10 cellular contexts compared by ENCODE assay signal in the genomic region with DNA sequence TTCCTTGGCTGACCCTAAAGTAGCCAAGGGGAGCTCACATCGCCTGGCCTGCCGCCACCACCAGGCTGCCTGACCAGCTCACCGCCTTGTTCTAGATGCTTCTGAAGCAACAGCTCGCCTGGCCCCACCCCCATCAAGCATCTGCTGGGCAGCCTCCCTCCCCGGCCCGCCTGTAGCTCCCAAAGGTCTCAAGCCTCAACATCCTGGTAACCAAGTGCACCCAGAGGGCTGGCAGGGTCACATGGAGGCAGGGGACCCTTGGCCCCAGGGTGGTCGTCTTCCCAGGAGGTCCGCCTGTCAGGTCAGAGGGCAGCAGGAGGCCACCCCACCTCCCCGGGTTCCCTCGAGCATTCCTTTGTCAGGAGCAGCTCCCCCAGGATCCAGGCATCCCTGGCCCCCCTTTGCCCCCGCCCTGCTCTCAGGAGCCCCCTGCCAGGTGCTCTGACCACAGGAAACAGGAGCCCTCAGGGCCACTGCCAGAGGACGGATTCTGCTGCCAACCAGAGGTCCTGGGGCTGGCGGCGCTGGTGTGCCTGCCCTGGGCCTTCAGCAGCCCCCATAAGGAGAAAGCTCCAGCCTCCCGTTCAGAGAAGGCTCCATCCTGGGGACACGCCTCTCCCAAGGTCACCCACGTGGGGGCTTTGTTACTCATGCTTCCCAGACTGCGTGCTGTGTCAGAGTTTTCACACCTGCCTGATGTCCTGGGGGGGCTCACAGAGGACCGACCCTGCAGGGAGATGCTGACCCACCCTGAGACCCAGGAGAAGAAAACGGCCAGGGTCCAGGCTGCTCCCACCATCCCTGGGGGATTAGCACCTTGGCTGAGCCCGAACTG. TPM values are rescaled to one million over a fixed set of nuclear protein-coding genes. Genes with fewer than 3 reads are reported as not detected.
DNase-seq lines count a peak whose midpoint lies in the region; ATAC-seq and TF ChIP-seq lines count a peak whose summit lies in the region.
"Had no signal": no experiment of that assay in that cellular context is flagged by ENCODE, and none has a peak within 500 bp of the region (broad histone marks: within the 10 kb centered on the region; RNA-seq: fewer than 3 reads in every experiment).

No MANE protein-coding gene starts in this region.

- H3K23me2 ChIP-seq in H9 (ENCODE audit: insufficient read length, low read depth, low read length, poor library complexity, severe bottlenecking), result no peaks in the 10 kb centered on the region

- H3K36me3 ChIP-seq in mesenchymal stem cell (ENCODE audit: control insufficient read depth in 1 of 2, insufficient read depth in 2 of 2, low read depth in 1 of 2, low read length in 2 of 2), result peaks cover 0 to 11% of the 10 kb centered on the region in 2 experiments
- no peaks in the 10 kb centered on the region for H3K36me3 ChIP-seq in SJCRH30

- DNase-seq in 8988T, result peak; percentile 35
- no peak for DNase-seq in H9
- DNase-seq in central memory CD8-positive, alpha-beta T cell (ENCODE audit: low spot score in 2 of 2), result no peak
- peak; percentile 7 for DNase-seq in mesenchymal stem cell
- no peak for DNase-seq in OCI-M2 (lab: John Stamatoyannopoulos, UW; ENCODE audit: unreplicated experiment)
- no peak for DNase-seq in SJCRH30
- DNase-seq in kidney glomerular epithelial cell (lab: John Stamatoyannopoulos, UW), result no peak

- H3K27ac ChIP-seq in H9 (ENCODE audit: insufficient read length, low read depth, low read length) (no peak overlapping the region), mesenchymal stem cell (ENCODE audit: low read length, poor library complexity, severe bottlenecking) (no peak overlapping the region), SJCRH30 (no peak overlapping the region)

- H3K27me3 Mint-ChIP-seq in H9 (ENCODE audit: low read depth), result peaks cover 6% of the 10 kb centered on the region
- peaks cover 21% of the 10 kb centered on the region for H3K27me3 Mint-ChIP-seq in central memory CD8-positive, alpha-beta T cell

- peaks cover 0 to 16% (median 14%) of the 10 kb centered on the region in 3 experiments; a peak in 4 of 7 replicates for H3K36me3 Mint-ChIP-seq in H9 (ENCODE audit: insufficient read depth in 1 of 3, low read depth in 3 of 3)
- no peaks in the 10 kb centered on the region for H3K36me3 Mint-ChIP-seq in central memory CD8-positive, alpha-beta T cell (ENCODE audit: insufficient read depth)

- no peak overlapping the region for H2BK5ac ChIP-seq in H9 (ENCODE audit: insufficient read length, low read length)
- no peak overlapping the region for H2BK5ac ChIP-seq in mesenchymal stem cell (ENCODE audit: low read depth, low read length, poor library complexity, severe bottlenecking)

- H2BK120ac ChIP-seq in H9 (ENCODE audit: low read depth, low read length, poor library complexity, severe bottlenecking) (no peak overlapping the region), mesenchymal stem cell (ENCODE audit: low read depth, low read length) (no peak overlapping the region)

- no peak overlapping the region for H4K8ac ChIP-seq in H9 (replicated peaks; ENCODE audit: insufficient read length, low read depth, low read length)
- H4K8ac ChIP-seq in mesenchymal stem cell (ENCODE audit: low read length), result no peak overlapping the region

- H3K27me3 ChIP-seq in H9 (ENCODE audit: insufficient read depth, low read length) (no peaks in the 10 kb centered on the region), mesenchymal stem cell (ENCODE audit: control insufficient read depth in 1 of 2, insufficient read depth in 1 of 2, low read length in 2 of 2) (peaks cover 0 to 48% of the 10 kb centered on the region in 2 experiments), SJCRH30 (no peaks in the 10 kb centered on the region)

- H3K4me3 Mint-ChIP-seq in H9, result peak overlapping the region in 1 of 2 experiments; percentile 44; a peak in 1 of 5 replicates
- no peak overlapping the region for H3K4me3 Mint-ChIP-seq in central memory CD8-positive, alpha-beta T cell
- H3K4me3 Mint-ChIP-seq: WTC11 had no signal

- H3K9me3 Mint-ChIP-seq in H9, result no peaks in the 10 kb centered on the region
- no peaks in the 10 kb centered on the region for H3K9me3 Mint-ChIP-seq in central memory CD8-positive, alpha-beta T cell
- H3K9me3 Mint-ChIP-seq: WTC11 had no signal

- H4K91ac ChIP-seq in H9 (ENCODE audit: insufficient read length, low read depth, low read length) (no peak overlapping the region), mesenchymal stem cell (ENCODE audit: low read length) (no peak overlapping the region)

- H3K4ac ChIP-seq in H9 (ENCODE audit: low read depth, low read length), result no peak overlapping the region
- H3K4ac ChIP-seq in mesenchymal stem cell (ENCODE audit: low read depth in 1 of 2, low read length in 2 of 2), result no peak overlapping the region

- WGBS in H9 (ENCODE audit: extremely low coverage, insufficient read length, low lambda C conversion rate), result no CpG with 5 or more reads among the region's 21 CpGs
- WGBS in mesenchymal stem cell, result 64% methylated on average over 21 of the region's 21 CpGs

- no peak overlapping the region for H3T11ph ChIP-seq in H9 (ENCODE audit: low read length)

- no peak for TF ChIP-seq CTCF in H9 (conservative IDR thresholded peaks at IDR 0.05)

- H3K4me1 ChIP-seq in H9 (ENCODE audit: insufficient read depth, low read length) (0 out of 2 replicates have a peak, but pooled peaks cover 3% of the 10 kb centered on the region), mesenchymal stem cell (ENCODE audit: control insufficient read depth, insufficient read depth, low read depth, low read length) (peaks cover 11% of the 10 kb centered on the region), SJCRH30 (peaks cover 29% of the 10 kb centered on the region)

- H3K79me1 ChIP-seq in H9 (ENCODE audit: insufficient read depth, low read depth, low read length, poor library complexity, severe bottlenecking) (no peaks in the 10 kb centered on the region), mesenchymal stem cell (replicated peaks; ENCODE audit: low read length, poor library complexity, severe bottlenecking) (no peaks in the 10 kb centered on the region)

- H2AFZ ChIP-seq in H9 (ENCODE audit: low read length), result no peak overlapping the region
- H2AFZ ChIP-seq in mesenchymal stem cell (ENCODE audit: low read depth, low read length), result no peak overlapping the region

- no peak overlapping the region; a peak in 1 of 7 replicates for H3K27ac Mint-ChIP-seq in H9
- peak overlapping the region; percentile 38 for H3K27ac Mint-ChIP-seq in central memory CD8-positive, alpha-beta T cell (ENCODE audit: low read depth)
- H3K27ac Mint-ChIP-seq: WTC11 had no signal

- no peak overlapping the region for H3K18ac ChIP-seq in H9 (ENCODE audit: insufficient read length, low read depth, low read length)
- H3K18ac ChIP-seq in mesenchymal stem cell (ENCODE audit: low read depth in 1 of 2, low read length in 2 of 2), result no peak overlapping the region

- H3K9ac ChIP-seq in H9 (ENCODE audit: extremely low read depth, insufficient read length, low read length) (no peak overlapping the region), mesenchymal stem cell (ENCODE audit: low read length) (peak overlapping the region; percentile 41)

- H2BK20ac ChIP-seq in H9 (ENCODE audit: low read depth, low read length, poor library complexity, severe bottlenecking), result no peak overlapping the region

- H2AK5ac ChIP-seq in H9 (ENCODE audit: insufficient read length, low read length) (no peak overlapping the region), mesenchymal stem cell (ENCODE audit: low read length, severe bottlenecking) (no peak overlapping the region)

- no peaks in the 10 kb centered on the region for H4K20me1 ChIP-seq in H9 (ENCODE audit: control insufficient read depth, insufficient read depth, insufficient read length)

- H3K4me1 Mint-ChIP-seq in H9, result peaks cover 9 to 13% of the 10 kb centered on the region in 2 experiments
- peaks cover 7% of the 10 kb centered on the region for H3K4me1 Mint-ChIP-seq in central memory CD8-positive, alpha-beta T cell

- H3K14ac ChIP-seq in H9 (ENCODE audit: insufficient read depth, low read length), result no peak overlapping the region; the same call in 1 of the 2 replicates
- H3K14ac ChIP-seq in mesenchymal stem cell (ENCODE audit: low read length in 2 of 2), result no peak overlapping the region

- H3K4me2 ChIP-seq in H9 (ENCODE audit: insufficient read depth, insufficient read length, low read length) (peak overlapping the region; percentile 4), mesenchymal stem cell (ENCODE audit: low read length, poor library complexity, severe bottlenecking) (no peak overlapping the region)

- H3K4me3 ChIP-seq in mesenchymal stem cell (ENCODE audit: insufficient read depth in 1 of 2, low read depth in 1 of 2, low read length in 2 of 2), result peak overlapping the region in 1 of 2 experiments; percentile 50
- no peak overlapping the region for H3K4me3 ChIP-seq in SJCRH30

- H3K56ac ChIP-seq in H9 (ENCODE audit: insufficient read length, low read depth, low read length), result no peak overlapping the region

- H3K79me2 ChIP-seq in H9 (ENCODE audit: insufficient read depth, low read length), result no peaks in the 10 kb centered on the region

- ATAC-seq in central memory CD8-positive, alpha-beta T cell (replicated peaks; ENCODE audit: extremely low read depth, poor library complexity, severe bottlenecking), result no peak
- ATAC-seq in HG03135 (IDR thresholded peaks at IDR 0.05; ENCODE audit: unreplicated experiment), result no peak

- H2BK12ac ChIP-seq in H9 (ENCODE audit: insufficient read length, low read depth, low read length) (no peak overlapping the region), mesenchymal stem cell (ENCODE audit: low read length in 2 of 2) (no peak overlapping the region)

- no peak overlapping the region for H4K5ac ChIP-seq in H9 (ENCODE audit: insufficient read length, low read depth, low read length)

- H2BK15ac ChIP-seq in H9 (ENCODE audit: low read depth, low read length) (no peak overlapping the region), mesenchymal stem cell (ENCODE audit: low read depth, poor library complexity, severe bottlenecking) (no peak overlapping the region)

- no peaks in the 10 kb centered on the region for H3K9me3 ChIP-seq in H9 (ENCODE audit: control insufficient read depth, low read depth, low read length)
- no peaks in the 10 kb centered on the region for H3K9me3 ChIP-seq in mesenchymal stem cell (ENCODE audit: control insufficient read depth, low read length)
- no peaks in the 10 kb centered on the region for H3K9me3 ChIP-seq in SJCRH30 (replicated peaks)

- no peak overlapping the region for H3K23ac ChIP-seq in H9 (ENCODE audit: insufficient read length, low read depth, low read length)
- H3K23ac ChIP-seq in mesenchymal stem cell (ENCODE audit: low read length in 2 of 2), result no peak overlapping the region

RNA-seq across cellular contexts. Expression of a gene that starts 3.5 kb away (rescaled TPM):
- total RNA-seq in H9 (2021), result not detected in 2 replicates
- not detected for polyA plus RNA-seq in mesenchymal stem cell (2013, experiment 1 of 2)
- not detected for polyA plus RNA-seq in mesenchymal stem cell (2013, experiment 2 of 2)
- total RNA-seq in SJCRH30 (2014; rRNA removed; shearing (Covaris generic)), result not detected in 2 replicates
- total RNA-seq: posterior vena cava, WTC11 had no signal

RNA-seq across cellular contexts. Expression of a gene that starts 30.1 kb away (rescaled TPM):
- 9.0 and 9.4 TPM in 2 replicates for total RNA-seq in H9 (2021)
- polyA plus RNA-seq in mesenchymal stem cell (2013, experiment 1 of 2), result 3.9 TPM
- 3.8 TPM for polyA plus RNA-seq in mesenchymal stem cell (2013, experiment 2 of 2)
- 2.4 and 2.5 TPM in 2 replicates for total RNA-seq in SJCRH30 (2014; rRNA removed; shearing (Covaris generic))

RNA-seq across cellular contexts. Expression of a gene that starts 30.3 kb away (rescaled TPM):
- 78.7 and 84.8 TPM in 2 replicates for total RNA-seq in H9 (2021)
- 101 TPM for polyA plus RNA-seq in mesenchymal stem cell (2013, experiment 1 of 2)
- polyA plus RNA-seq in mesenchymal stem cell (2013, experiment 2 of 2), result 110 TPM
- total RNA-seq in SJCRH30 (2014; rRNA removed; shearing (Covaris generic)), result 43.2 and 46.1 TPM in 2 replicates

Comparison
In these comparisons a context has a peak if more than half of its experiments do, and no peak if none do; other contexts are left out.
1. DNase-seq: peak in 8988T (single experiment) and mesenchymal stem cell (single experiment); none in H9 (single experiment), central memory CD8-positive, alpha-beta T cell (0 of 2), OCI-M2 (single experiment), SJCRH30 (0 of 2) and kidney glomerular epithelial cell (single experiment).